Comparison of ENCODE assay signal across 8 cellular contexts in the genomic region with DNA sequence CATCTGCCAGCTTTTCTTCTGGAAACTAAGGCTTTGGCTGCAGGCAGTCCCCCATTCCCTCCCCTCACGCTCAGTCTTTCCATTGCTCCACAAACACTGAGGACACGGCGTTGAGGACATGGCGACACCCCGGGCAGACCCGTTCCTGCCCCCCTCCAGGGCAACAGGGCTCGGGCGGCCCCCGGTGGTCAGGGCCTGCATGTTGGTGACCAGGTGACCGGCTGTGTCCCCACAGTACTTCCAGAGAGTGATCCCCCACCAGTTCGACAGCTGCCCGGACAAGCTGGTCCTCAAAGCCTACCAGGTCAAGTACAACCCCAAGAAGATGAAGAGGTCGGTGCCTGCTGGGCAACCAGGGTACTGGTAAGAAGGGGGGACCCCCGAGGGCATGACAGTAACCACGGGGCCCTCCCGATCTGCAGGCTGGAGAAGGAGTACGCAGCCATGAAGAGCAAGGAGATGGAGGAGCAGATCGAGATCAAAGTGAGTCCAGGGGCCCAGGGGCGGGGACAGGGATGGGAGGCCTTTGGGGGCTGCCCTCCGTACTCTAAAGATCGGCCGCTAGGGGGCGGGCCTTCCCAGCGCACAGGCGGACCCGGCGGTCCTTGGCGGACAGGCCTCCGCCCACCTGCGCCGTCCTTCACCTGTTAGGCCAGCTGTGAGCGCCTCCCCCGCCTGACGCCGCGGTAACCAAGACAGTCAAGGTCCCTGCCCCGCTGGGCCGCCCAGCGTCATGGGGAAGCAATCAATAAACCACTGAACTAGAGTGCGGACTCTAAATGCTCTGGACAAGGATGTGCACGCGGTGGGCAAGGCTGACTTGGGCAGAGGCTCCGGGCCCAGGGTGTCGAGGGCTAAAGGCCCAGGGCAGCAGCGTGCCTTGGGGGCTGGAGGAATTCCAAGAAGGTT. TPM values are rescaled to one million over a fixed set of nuclear protein-coding genes. Genes with fewer than 3 reads are reported as not detected.
DNase-seq lines count a peak whose midpoint lies in the region; ATAC-seq and TF ChIP-seq lines count a peak whose summit lies in the region.

No MANE protein-coding gene starts in this region.

- no peak overlapping the region for H2AK5ac ChIP-seq in mesendoderm (ENCODE audit: low read length)

- H4K5ac ChIP-seq in mesendoderm (ENCODE audit: low read length) = no peak overlapping the region

- no peaks in the 10 kb centered on the region for H3K36me3 Mint-ChIP-seq in activated CD8-positive, alpha-beta T cell treated with anti-CD3 and anti-CD28 coated beads for 36 hours (ENCODE audit: low read depth)

- H4K8ac ChIP-seq in mesendoderm (ENCODE audit: low read depth, low read length) = no peak overlapping the region

- peaks cover 0 to 10% (median 8%) of the 10 kb centered on the region in 11 experiments; a peak in 12 of 22 replicates for H3K27me3 ChIP-seq in BLaER1 treated with 17β-estradiol and CSF1 and Interleukin-3, amounts not matched to agents 10 nM and 100 nM
- H3K27me3 ChIP-seq in HCT116 (ENCODE audit: insufficient read depth, low read length) (no peaks in the 10 kb centered on the region), mesendoderm (ENCODE audit: insufficient read depth, low read length, poor library complexity) (no peaks in the 10 kb centered on the region)
- H3K27me3 ChIP-seq in effector memory CD4-positive, alpha-beta T cell (replicated peaks; ENCODE audit: control insufficient read depth, insufficient read depth, low read length, poor library complexity, severe bottlenecking) = no peaks in the 10 kb centered on the region

- RAD21 ChIA-PET in HCT116 (lab: Charles Lee; ENCODE audit: low non-redundant PET in 1 of 2, low total read pairs in 2 of 2, uncharacterized antibody in 2 of 2, unreplicated experiment in 2 of 2) = interaction anchor here (1.5 to 1.6 kb wide), 2 partner anchors 16 to 67 kb away, joined by 5 to 7 read pairs; partner anchors contain the start of gene SNAPC2 (in 1 of the 2)

- no peaks in the 10 kb centered on the region for H3K9me3 ChIP-seq in BLaER1 treated with 17β-estradiol and CSF1 and Interleukin-3, amounts not matched to agents 10 nM and 100 nM (replicated peaks in 1 of 11)
- H3K9me3 ChIP-seq in HCT116 (ENCODE audit: control insufficient read depth in 1 of 2, insufficient read depth in 1 of 2, low read depth in 1 of 2, low read length in 2 of 2) = no peaks in the 10 kb centered on the region
- no peaks in the 10 kb centered on the region for H3K9me3 ChIP-seq in effector memory CD4-positive, alpha-beta T cell (ENCODE audit: control insufficient read depth, low read length)

- H3K9me3 Mint-ChIP-seq in activated CD8-positive, alpha-beta T cell treated with anti-CD3 and anti-CD28 coated beads for 36 hours = no peaks in the 10 kb centered on the region

- H3K9me2 ChIP-seq in HCT116 (ENCODE audit: insufficient read depth) = no peaks in the 10 kb centered on the region

- CTCF ChIA-PET in HCT116 (lab: Charles Lee) = interaction anchor here (0.6 to 2.8 kb wide), 12 partner anchors 8 to 398 kb away, joined by 3 to 29 read pairs (median 4); partner anchors contain the start of genes EVI5L, MAP2K7, SNAPC2 and TIMM44
- CTCF ChIA-PET in activated CD8-positive, alpha-beta T cell treated with anti-CD3 and anti-CD28 coated beads for 36 hours (lab: Charles Lee) = interaction anchor here (0.6 to 2.1 kb wide), 17 partner anchors 8 to 276 kb away, joined by 3 to 22 read pairs (median 4); partner anchors contain the start of genes TIMM44 and TRAPPC5

- H3K27ac ChIP-seq in BLaER1 treated with 17β-estradiol and CSF1 and Interleukin-3, amounts not matched to agents 10 nM and 100 nM = no peak overlapping the region
- H3K27ac ChIP-seq in HCT116 (ENCODE audit: low read depth, low read length) = no peak overlapping the region
- no peak overlapping the region for H3K27ac ChIP-seq in effector memory CD4-positive, alpha-beta T cell (ENCODE audit: insufficient read depth, low read length, poor library complexity, severe bottlenecking)
- no peak overlapping the region for H3K27ac ChIP-seq in mesendoderm (ENCODE audit: low read depth, low read length)

- peak; percentile 97 for ATAC-seq in HCT116
- peak; percentile 97 for ATAC-seq in activated CD8-positive, alpha-beta T cell treated with anti-CD3 and anti-CD28 coated beads for 36 hours
- ATAC-seq in GM18520 (IDR thresholded peaks at IDR 0.05; ENCODE audit: unreplicated experiment) = no peak

- H3K79me1 ChIP-seq in mesendoderm (ENCODE audit: low read length) = no peaks in the 10 kb centered on the region

- TF ChIP-seq RAD21 in HCT116 (IDR thresholded peaks at IDR 0.05; ENCODE audit: low read depth) = peak; percentile 96

- no peak overlapping the region for H3K9ac ChIP-seq in BLaER1 treated with 17β-estradiol and CSF1 and Interleukin-3, amounts not matched to agents 10 nM and 100 nM
- H3K9ac ChIP-seq in HCT116 (ENCODE audit: low read length) = peak overlapping the region; percentile 39
- H3K9ac ChIP-seq in mesendoderm (ENCODE audit: low read length) = no peak overlapping the region

- no peak overlapping the region for H2AFZ ChIP-seq in HCT116 (ENCODE audit: low read depth, low read length, poor library complexity, severe bottlenecking)

- peaks cover 5% of the 10 kb centered on the region for H3K4me1 Mint-ChIP-seq in activated CD8-positive, alpha-beta T cell treated with anti-CD3 and anti-CD28 coated beads for 36 hours (ENCODE audit: low read depth)

- no peak overlapping the region for H2BK120ac ChIP-seq in mesendoderm (ENCODE audit: low read depth, low read length)

- H3K27me3 Mint-ChIP-seq in activated CD8-positive, alpha-beta T cell treated with anti-CD3 and anti-CD28 coated beads for 36 hours = peaks cover 2% of the 10 kb centered on the region

- H3K27ac Mint-ChIP-seq in activated CD8-positive, alpha-beta T cell treated with anti-CD3 and anti-CD28 coated beads for 36 hours = no peak overlapping the region

- POLR2A ChIA-PET in HCT116 (lab: Charles Lee) = interaction anchor here (0.6 to 1.0 kb wide), 4 partner anchors 16 to 179 kb away, joined by 3 to 4 read pairs (median 3); no protein-coding TSS in a partner anchor
- POLR2A ChIA-PET in activated CD8-positive, alpha-beta T cell treated with anti-CD3 and anti-CD28 coated beads for 36 hours (lab: Charles Lee) = no interaction called here

- peak overlapping the region; percentile 25 for H3K56ac ChIP-seq in mesendoderm (ENCODE audit: low read length)

- H3K4me3 ChIP-seq in BLaER1 treated with 17β-estradiol and CSF1 and Interleukin-3, amounts not matched to agents 10 nM and 100 nM = no peak overlapping the region
- H3K4me3 ChIP-seq in HCT116 (replicated peaks in 1 of 2; ENCODE audit: low read depth in 1 of 2, low read length in 2 of 2) (peak overlapping the region in 1 of 2 experiments; percentile 9; a peak in 1 of 4 replicates), mesendoderm (ENCODE audit: low read length) (no peak overlapping the region)
- no peak overlapping the region for H3K4me3 ChIP-seq in effector memory CD4-positive, alpha-beta T cell (ENCODE audit: insufficient read depth, low read depth, low read length, poor library complexity, severe bottlenecking)

- H2BK5ac ChIP-seq in mesendoderm (ENCODE audit: low read length) = no peak overlapping the region

- no peaks in the 10 kb centered on the region for H3K79me2 ChIP-seq in HCT116 (ENCODE audit: insufficient read depth, low read length)
- no peaks in the 10 kb centered on the region for H3K79me2 ChIP-seq in mesendoderm (ENCODE audit: control insufficient read depth, insufficient read depth, low read length)

- no CpG with 5 or more reads among the region's 45 CpGs for WGBS in mesendoderm (ENCODE audit: extremely low coverage, insufficient coverage, low lambda C conversion rate)

- H3K4ac ChIP-seq in mesendoderm (ENCODE audit: low read depth, low read length) = no peak overlapping the region

- peaks cover 4 to 36% (median 22%) of the 10 kb centered on the region in 10 experiments; a peak in 19 of 20 replicates for H3K4me1 ChIP-seq in BLaER1 treated with 17β-estradiol and CSF1 and Interleukin-3, amounts not matched to agents 10 nM and 100 nM
- H3K4me1 ChIP-seq in HCT116 (ENCODE audit: control insufficient read depth in 1 of 2, insufficient read depth in 2 of 2, low read length in 2 of 2) = peaks cover 11 to 18% of the 10 kb centered on the region in 2 experiments; a peak in 3 of 4 replicates
- H3K4me1 ChIP-seq in effector memory CD4-positive, alpha-beta T cell (ENCODE audit: control insufficient read depth, insufficient read depth, low read length, poor library complexity, severe bottlenecking) = peaks cover 6% of the 10 kb centered on the region
- H3K4me1 ChIP-seq in mesendoderm (ENCODE audit: control insufficient read depth, low read depth, low read length) = no peaks in the 10 kb centered on the region

- H3K4me3 Mint-ChIP-seq in activated CD8-positive, alpha-beta T cell treated with anti-CD3 and anti-CD28 coated beads for 36 hours = no peak overlapping the region

- peak; percentile 83 to 91 (median 84) for TF ChIP-seq CTCF in HCT116 (IDR thresholded peaks at IDR 0.05 in 2 of 3, conservative IDR thresholded peaks at IDR 0.05 in 1 of 3; ENCODE audit: borderline replicate concordance in 1 of 3, insufficient read depth in 1 of 3, low read depth in 2 of 3, low read length in 2 of 3)
- peak; percentile 98 for TF ChIP-seq CTCF in activated CD8-positive, alpha-beta T cell treated with anti-CD3 and anti-CD28 coated beads for 36 hours (IDR thresholded peaks at IDR 0.05)

- no peak overlapping the region for H3K18ac ChIP-seq in mesendoderm (ENCODE audit: low read length)

- H3K4me2 ChIP-seq in BLaER1 treated with 17β-estradiol and CSF1 and Interleukin-3, amounts not matched to agents 10 nM and 100 nM = peak overlapping the region in 7 of 11 experiments; percentile 6 to 54 (median 31); a peak in 7 of 22 replicates
- H3K4me2 ChIP-seq in HCT116 (ENCODE audit: low read length) = peak overlapping the region; percentile 62
- H3K4me2 ChIP-seq in mesendoderm (ENCODE audit: low read length) = no peak overlapping the region

- no peak for TF ChIP-seq POLR2A in HCT116 (IDR thresholded peaks at IDR 0.05; ENCODE audit: borderline replicate concordance, extremely low read depth, insufficient read depth, insufficient read length)

- H4K20me1 ChIP-seq in BLaER1 treated with 17β-estradiol and CSF1 and Interleukin-3, amounts not matched to agents 10 nM and 100 nM = peaks cover 0 to 56% (median 6%) of the 10 kb centered on the region in 11 experiments; a peak in 9 of 22 replicates
- H4K20me1 ChIP-seq in HCT116 (ENCODE audit: insufficient read depth) = no peaks in the 10 kb centered on the region

- BruUV-seq in HCT116 (replicated peaks; lab: Mats Ljungman, UMichigan) = no TSS peak

- H3K23ac ChIP-seq in mesendoderm (ENCODE audit: low read length) = no peak overlapping the region

- no peak overlapping the region for H2BK15ac ChIP-seq in mesendoderm (replicated peaks; ENCODE audit: low read depth)

- intact Hi-C loops in HCT116 (cut with micrococcal nuclease) = loop anchor here (5.0 kb wide), 1 partner anchor 69 kb away; the partner anchor contains the start of gene SNAPC2
- intact Hi-C loops in activated CD8-positive, alpha-beta T cell treated with anti-CD3 and anti-CD28 coated beads for 36 hours (cut with micrococcal nuclease) = loop anchor here (10.0 kb wide), 1 partner anchor 72 kb away; the partner anchor contains the start of genes CTXN1 and SNAPC2

- DNase-seq in HCT116 (ENCODE audit: low read depth, low spot score) (peak; percentile 85), NCI-H748 (lab: John Stamatoyannopoulos, UW; ENCODE audit: unreplicated experiment) (peak; percentile 92), mesendoderm (peak; percentile 88)
- DNase-seq in activated CD8-positive, alpha-beta T cell treated with anti-CD3 and anti-CD28 coated beads for 36 hours = peak; percentile 85
- DNase-seq in effector memory CD4-positive, alpha-beta T cell = peak; percentile 33 to 55 (median 45)
- peak; percentile 51 for DNase-seq in stimulated activated CD8-positive, alpha-beta memory T cell treated with anti-CD3 and anti-CD28 coated beads, Interleukin-7, amount 100 ng/mL, for 24 hours (ENCODE audit: low read depth)

- no peaks in the 10 kb centered on the region; a peak in 1 of 22 replicates for H3K36me3 ChIP-seq in BLaER1 treated with 17β-estradiol and CSF1 and Interleukin-3, amounts not matched to agents 10 nM and 100 nM
- no peaks in the 10 kb centered on the region for H3K36me3 ChIP-seq in HCT116 (ENCODE audit: control insufficient read depth in 1 of 2, insufficient read depth in 2 of 2, low read length in 2 of 2)
- H3K36me3 ChIP-seq in effector memory CD4-positive, alpha-beta T cell (ENCODE audit: control insufficient read depth, insufficient read depth, low read length) = no peaks in the 10 kb centered on the region
- no peaks in the 10 kb centered on the region for H3K36me3 ChIP-seq in mesendoderm (ENCODE audit: control insufficient read depth, insufficient read depth, low read length)

RNA-seq across cellular contexts. Expression of gene PRR36, which starts 21.1 kb away (rescaled TPM):
- 7.5 TPM for total RNA-seq in HCT116 (2021; ENCODE audit: unreplicated experiment)
- 5.2 and 6.0 TPM in 2 replicates for polyA plus RNA-seq in HCT116 (2012)
- total RNA-seq in activated CD8-positive, alpha-beta T cell treated with anti-CD3 and anti-CD28 coated beads for 36 hours = under 1 TPM in 1 of 2 experiments, not detected in 1; 0.20 TPM
- 4.7 TPM for polyA plus RNA-seq in mesendoderm (2013, experiment 1 of 2)
- polyA plus RNA-seq in mesendoderm (2013, experiment 2 of 2) = 4.6 TPM

RNA-seq across cellular contexts. Expression of gene EVI5L, which starts 23.1 kb away (rescaled TPM):
- total RNA-seq in HCT116 (2021; ENCODE audit: unreplicated experiment) = 15.0 TPM
- 17.1 and 21.0 TPM in 2 replicates for polyA plus RNA-seq in HCT116 (2012)
- total RNA-seq in activated CD8-positive, alpha-beta T cell treated with anti-CD3 and anti-CD28 coated beads for 36 hours = 1 to 10 TPM; 3.4 to 3.9 TPM
- 1.5 TPM for polyA plus RNA-seq in mesendoderm (2013, experiment 1 of 2)
- 1.5 TPM for polyA plus RNA-seq in mesendoderm (2013, experiment 2 of 2)

RNA-seq across cellular contexts. Expression of gene LRRC8E, which starts 35.2 kb away (rescaled TPM):
- total RNA-seq in HCT116 (2021; ENCODE audit: unreplicated experiment) = 18.1 TPM
- polyA plus RNA-seq in HCT116 (2012) = 11.8 and 13.0 TPM in 2 replicates
- not detected for total RNA-seq in activated CD8-positive, alpha-beta T cell treated with anti-CD3 and anti-CD28 coated beads for 36 hours
- 0.88 TPM for polyA plus RNA-seq in mesendoderm (2013, experiment 1 of 2)
- polyA plus RNA-seq in mesendoderm (2013, experiment 2 of 2) = 1.0 TPM

RNA-seq across cellular contexts. Expression of gene MAP2K7, which starts 50.6 kb away (rescaled TPM):
- total RNA-seq in HCT116 (2021; ENCODE audit: unreplicated experiment) = 59.1 TPM
- 36.4 and 43.1 TPM in 2 replicates for polyA plus RNA-seq in HCT116 (2012)
- 10 to 100 TPM; 36.8 to 37.0 TPM for total RNA-seq in activated CD8-positive, alpha-beta T cell treated with anti-CD3 and anti-CD28 coated beads for 36 hours
- 27.9 TPM for polyA plus RNA-seq in mesendoderm (2013, experiment 1 of 2)
- 27.3 TPM for polyA plus RNA-seq in mesendoderm (2013, experiment 2 of 2)

Comparison
In these comparisons a context has a peak if more than half of its experiments do, and no peak if none do; other contexts are left out.
1. RNA of gene LRRC8E, which starts 35.2 kb away (total RNA-seq): 18.1 TPM in HCT116 (single experiment); not detected in activated CD8-positive, alpha-beta T cell treated with anti-CD3 and anti-CD28 coated beads for 36 hours; every median in the first group is over 10 times any median in the second.
2. Peak in every context shown above with its lines, with median percentiles within 50 percentile points of each other: DNase-seq.